Comparison of ENCODE assay signal across 19 cellular contexts in genomic region chr1:94646786-94647555, GRCh38.
DNase-seq lines count a peak whose midpoint lies in the region; ATAC-seq and TF ChIP-seq lines count a peak whose summit lies in the region.
"Had no signal": no experiment of that assay in that cellular context is flagged by ENCODE, and none has a peak within 500 bp of the region (broad histone marks: within the 10 kb centered on the region; RNA-seq: fewer than 3 reads in every experiment).

No MANE protein-coding gene starts in this region.

- H3K4me1 Mint-ChIP-seq in chondrocyte (ENCODE audit: low read depth) (peaks cover 31% of the 10 kb centered on the region), endothelial cell (ENCODE audit: unreplicated experiment) (peaks cover 2% of the 10 kb centered on the region), T-helper 17 cell (no peaks in the 10 kb centered on the region)

- no peak overlapping the region for H2BK5ac ChIP-seq in mesendoderm (ENCODE audit: low read length)

- H3K36me3 Mint-ChIP-seq in chondrocyte (ENCODE audit: low read depth), result no peaks in the 10 kb centered on the region
- no peaks in the 10 kb centered on the region for H3K36me3 Mint-ChIP-seq in endothelial cell (ENCODE audit: low read depth, unreplicated experiment)
- H3K36me3 Mint-ChIP-seq in T-helper 17 cell (ENCODE audit: low read depth), result no peaks in the 10 kb centered on the region

- H2AK5ac ChIP-seq in mesendoderm (ENCODE audit: low read length), result no peak overlapping the region

- H3K4me3 ChIP-seq in Karpas-422 (ENCODE audit: low read length) (no peak overlapping the region), mesendoderm (ENCODE audit: low read length) (no peak overlapping the region)
- H3K4me3 ChIP-seq: A549, skin epidermis, thyroid gland had no signal

- H3K27me3 Mint-ChIP-seq in chondrocyte (ENCODE audit: low read depth) (no peaks in the 10 kb centered on the region), endothelial cell (ENCODE audit: unreplicated experiment) (peaks cover 1% of the 10 kb centered on the region), T-helper 17 cell (peaks cover 11% of the 10 kb centered on the region)

- no peak for TF ChIP-seq CTCF in chondrocyte (IDR thresholded peaks at IDR 0.05)
- no peak for TF ChIP-seq CTCF in endothelial cell (IDR thresholded peaks at IDR 0.05; ENCODE audit: unreplicated experiment)

- H3K56ac ChIP-seq in mesendoderm (ENCODE audit: low read length), result no peak overlapping the region

- H3K9me3 ChIP-seq in Karpas-422 (ENCODE audit: low read length) (no peaks in the 10 kb centered on the region), T-helper 17 cell (ENCODE audit: control insufficient read depth, low read length, poor library complexity, severe bottlenecking) (no peaks in the 10 kb centered on the region)
- H3K9me3 ChIP-seq: A549, thyroid gland had no signal

- no peak overlapping the region for H4K5ac ChIP-seq in mesendoderm (ENCODE audit: low read length)

- no peaks in the 10 kb centered on the region for H3K9me2 ChIP-seq in Karpas-422 (replicated peaks; ENCODE audit: insufficient read depth, low read length)

- H3K4me3 Mint-ChIP-seq in chondrocyte (ENCODE audit: unreplicated experiment), result no peak overlapping the region
- no peak overlapping the region for H3K4me3 Mint-ChIP-seq in endothelial cell (ENCODE audit: unreplicated experiment)
- no peak overlapping the region for H3K4me3 Mint-ChIP-seq in T-helper 17 cell
- H3K4me3 Mint-ChIP-seq: T-helper 2 cell treated with Interferon-gamma antibody and Interleukin-4, amounts not matched to agents 5 μg/mL and 100 μg/mL, for 36 hours had no signal

- no peak overlapping the region for H3K23ac ChIP-seq in mesendoderm (ENCODE audit: low read length)

- peak overlapping the region; percentile 34 for H3K18ac ChIP-seq in mesendoderm (ENCODE audit: low read length)

- H3K36me3 ChIP-seq in Karpas-422 (ENCODE audit: insufficient read depth, low read length) (no peaks in the 10 kb centered on the region), mesendoderm (ENCODE audit: control insufficient read depth, insufficient read depth, low read length) (no peaks in the 10 kb centered on the region)
- H3K36me3 ChIP-seq: thyroid gland had no signal

- H4K20me1 ChIP-seq in Karpas-422 (ENCODE audit: insufficient read depth, low read depth, low read length), result no peaks in the 10 kb centered on the region

- no peak overlapping the region for H2BK15ac ChIP-seq in mesendoderm (replicated peaks; ENCODE audit: low read depth)

- H3K27me3 ChIP-seq in Karpas-422 (ENCODE audit: low read length) (no peaks in the 10 kb centered on the region), mesendoderm (ENCODE audit: insufficient read depth, low read length, poor library complexity) (no peaks in the 10 kb centered on the region)
- H3K27me3 ChIP-seq: thyroid gland had no signal

- H3K79me1 ChIP-seq in mesendoderm (ENCODE audit: low read length), result no peaks in the 10 kb centered on the region

- H3K9me3 Mint-ChIP-seq in chondrocyte (ENCODE audit: low read depth) (peaks cover 3% of the 10 kb centered on the region), endothelial cell (ENCODE audit: unreplicated experiment) (no peaks in the 10 kb centered on the region)
- H3K9me3 Mint-ChIP-seq: T-helper 2 cell treated with Interferon-gamma antibody and Interleukin-4, amounts not matched to agents 5 μg/mL and 100 μg/mL, for 36 hours had no signal

- no peak overlapping the region for H3K4ac ChIP-seq in mesendoderm (ENCODE audit: low read depth, low read length)

- H3K4me1 ChIP-seq in Karpas-422 (ENCODE audit: low read length) (no peaks in the 10 kb centered on the region), mesendoderm (ENCODE audit: control insufficient read depth, low read depth, low read length) (no peaks in the 10 kb centered on the region)
- H3K4me1 ChIP-seq: thyroid gland had no signal

- H2AFZ ChIP-seq in Karpas-422 (ENCODE audit: low read length), result no peak overlapping the region

- H3K27ac ChIP-seq in Karpas-422 (ENCODE audit: low read length) (no peak overlapping the region), mesendoderm (ENCODE audit: low read depth, low read length) (no peak overlapping the region)
- H3K27ac ChIP-seq: thyroid gland had no signal

- H3K79me2 ChIP-seq in Karpas-422 (ENCODE audit: low read length) (no peaks in the 10 kb centered on the region), mesendoderm (ENCODE audit: control insufficient read depth, insufficient read depth, low read length) (no peaks in the 10 kb centered on the region)

- DNase-seq in A172 (ENCODE audit: low spot score) (peak; percentile 48), Karpas-422 (peak; percentile 7), chondrocyte (ENCODE audit: low spot score) (no peak), mesendoderm (no peak), endothelial cell (ENCODE audit: low spot score) (no peak), T-helper 17 cell (no peak)
- DNase-seq in activated CD4-positive, CD25-positive, alpha-beta regulatory T cell (lab: John Stamatoyannopoulos, UW), result no peak
- DNase-seq: activated gamma-delta T cell treated with Interleukin-2 at 50 U/mL for 16 hours, aorta, erythroblast, Kasumi-1, NCI-H146, NCI-H2227 treated with DMSO at 0.1 percent for 48 hours, Right ventricle myocardium superior, thyroid gland had no signal

- H3K4me2 ChIP-seq in Karpas-422 (ENCODE audit: low read depth, low read length, poor library complexity, severe bottlenecking) (no peak overlapping the region), mesendoderm (ENCODE audit: low read length) (no peak overlapping the region)
- H3K4me2 ChIP-seq: A549 had no signal

- H4K8ac ChIP-seq in mesendoderm (ENCODE audit: low read depth, low read length), result no peak overlapping the region

- ATAC-seq in HG02981 (IDR thresholded peaks at IDR 0.05; ENCODE audit: unreplicated experiment), result no peak
- no peak for ATAC-seq in T-helper 17 cell
- ATAC-seq: A549 had no signal

- H3K27ac Mint-ChIP-seq in chondrocyte (ENCODE audit: unreplicated experiment) (peak overlapping the region; percentile 62), endothelial cell (ENCODE audit: unreplicated experiment) (no peak overlapping the region), T-helper 17 cell (no peak overlapping the region)
- H3K27ac Mint-ChIP-seq: T-helper 2 cell treated with Interferon-gamma antibody and Interleukin-4, amounts not matched to agents 5 μg/mL and 100 μg/mL, for 36 hours had no signal

- H2BK120ac ChIP-seq in mesendoderm (ENCODE audit: low read depth, low read length), result no peak overlapping the region

- no CpG with 5 or more reads among the region's 6 CpGs for WGBS in mesendoderm (ENCODE audit: extremely low coverage, insufficient coverage, low lambda C conversion rate)

- H3K9ac ChIP-seq in Karpas-422 (ENCODE audit: low read length) (no peak overlapping the region), mesendoderm (ENCODE audit: low read length) (no peak overlapping the region)

Comparison
In these comparisons a context has a peak if more than half of its experiments do, and no peak if none do; other contexts are left out.
1. DNase-seq: peak in A172 (single experiment) and Karpas-422 (single experiment); none in chondrocyte (single experiment), mesendoderm (single experiment), activated CD4-positive, CD25-positive, alpha-beta regulatory T cell (0 of 4), endothelial cell (single experiment) and T-helper 17 cell (0 of 3).